ENCODE assay signal across 8 cellular contexts in genomic region chr1:203305809-203306088, GRCh38. TPM values are rescaled to one million over a fixed set of nuclear protein-coding genes. Genes with fewer than 3 reads are reported as not detected.
DNase-seq lines count a peak whose midpoint lies in the region; ATAC-seq and TF ChIP-seq lines count a peak whose summit lies in the region.

No MANE protein-coding gene starts in this region.

- no peak for TF ChIP-seq CTCF in fibroblast of villous mesenchyme (IDR thresholded peaks at IDR 0.05; ENCODE audit: insufficient read depth, low read depth, low read length)

- peak overlapping the region; percentile 47; the same call in 1 of the 2 replicates for H3K27ac ChIP-seq in ACC112 (ENCODE audit: low read depth, low read length)

- H3K36me3 ChIP-seq in ACC112 (ENCODE audit: insufficient read depth, low read length): no peaks in the 10 kb centered on the region

- no peaks in the 10 kb centered on the region for H3K27me3 Mint-ChIP-seq in T-cell

- H3K27me3 ChIP-seq in ACC112 (ENCODE audit: insufficient read depth, low read length): peaks cover 6% of the 10 kb centered on the region; the same call in 1 of the 2 replicates

- ATAC-seq in GM21619 (IDR thresholded peaks at IDR 0.05; ENCODE audit: unreplicated experiment) (peak; percentile 2), T-cell (replicated peaks in 1 of 4) (peak; percentile 9 to 32 (median 20))

- peaks cover 56 to 70% (median 67%) of the 10 kb centered on the region in 3 donors for H3K4me1 Mint-ChIP-seq in T-cell

- H3K4me3 Mint-ChIP-seq in T-cell: peak overlapping the region; percentile 94 to 100 (median 98)

- peaks cover 10% of the 10 kb centered on the region for H3K4me1 ChIP-seq in ACC112 (ENCODE audit: control insufficient read depth, insufficient read depth, low read length, unreplicated experiment)

- CTCF ChIA-PET in T-cell (lab: Charles Lee): interaction anchor here (0.6 to 6.1 kb wide), 8 partner anchors 11 to 37 kb away, joined by 3 to 80 read pairs (median 14); no protein-coding TSS in a partner anchor

- no peaks in the 10 kb centered on the region for H3K79me2 ChIP-seq in ACC112 (ENCODE audit: control insufficient read depth, insufficient read depth, low read length, unreplicated experiment)

- peaks cover 43% of the 10 kb centered on the region for H3K36me3 Mint-ChIP-seq in T-cell

- DNase-seq in T-cell (peak in 2 of 34 experiments; percentile 36 to 39), fibroblast of villous mesenchyme (ENCODE audit: low read depth) (no peak), pons (ENCODE audit: low spot score) (peak; percentile 8), glomerular visceral epithelial cell (ENCODE audit: extremely low spot score) (no peak), mucosa of gallbladder (ENCODE audit: low spot score) (no peak), foreskin melanocyte (no peak)

- H3K4me3 ChIP-seq in ACC112 (ENCODE audit: low read depth, low read length): peak overlapping the region; percentile 92
- peak overlapping the region; percentile 91 for H3K4me3 ChIP-seq in fibroblast of villous mesenchyme (ENCODE audit: low read depth, low read length)

- POLR2A ChIA-PET in T-cell (lab: Charles Lee): interaction anchor here (0.6 to 9.7 kb wide), 10 partner anchors 11 to 39 kb away, joined by 3 to 366 read pairs (median 6); no protein-coding TSS in a partner anchor

- no peaks in the 10 kb centered on the region for H3K9me3 Mint-ChIP-seq in T-cell

- H3K27ac Mint-ChIP-seq in T-cell: peak overlapping the region; percentile 94 to 96

- H2AFZ ChIP-seq in ACC112 (ENCODE audit: low read length, unreplicated experiment): peak overlapping the region; percentile 43

RNA-seq across cellular contexts. Expression of gene BTG2, which starts 0.4 kb away (rescaled TPM):
- 100 to 1,000 TPM; 172 to 655 (median 186) TPM for total RNA-seq in T-cell
- 6.4 and 13.8 TPM in 2 replicates for total RNA-seq in fibroblast of villous mesenchyme
- total RNA-seq in mucosa of gallbladder: 111 TPM

RNA-seq across cellular contexts. Expression of gene FMOD, which starts 45.2 kb away (rescaled TPM):
- total RNA-seq in T-cell (under 1 TPM in 3 of 5 donors, not detected in 2; 0.13 to 0.41 (median 0.18) TPM), fibroblast of villous mesenchyme (0.64 and 0.86 TPM in 2 replicates), mucosa of gallbladder (272 TPM)

Comparison
In these comparisons a context has a peak if more than half of its experiments do, and no peak if none do; other contexts are left out.
1. RNA of gene FMOD, which starts 45.2 kb away (total RNA-seq): 272 TPM in mucosa of gallbladder (single experiment); 0.64 to 0.86 TPM in fibroblast of villous mesenchyme and 0.13 to 0.41 TPM in T-cell; every median in the first group is over 100 times any median in the second.